9 cellular contexts compared by ENCODE assay signal in the genomic region with DNA sequence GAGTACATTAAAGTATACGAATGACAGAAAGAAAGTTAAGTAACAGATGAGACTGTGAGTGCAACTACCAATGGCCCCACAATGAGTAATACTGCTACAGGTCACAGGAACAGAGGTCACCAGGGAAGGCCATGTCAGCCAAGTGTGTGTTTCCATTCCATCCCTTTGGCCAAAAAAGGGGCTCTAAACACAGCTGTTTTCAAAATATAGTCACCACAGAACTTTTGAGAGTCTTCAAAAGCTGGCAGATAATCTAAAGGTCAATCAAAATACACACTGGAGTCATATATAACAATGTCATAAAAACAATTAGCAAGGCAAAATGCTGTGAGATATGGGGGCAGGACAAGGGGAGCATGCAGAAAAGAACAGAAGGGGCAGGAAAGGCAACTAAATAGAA. TPM values are rescaled to one million over a fixed set of nuclear protein-coding genes. Genes with fewer than 3 reads are reported as not detected.
A peak's percentile ranks its signal among the peaks of the same experiment; 100 is the strongest.
DNase-seq lines count a peak whose midpoint lies in the region; ATAC-seq and TF ChIP-seq lines count a peak whose summit lies in the region.
"Had no signal": no experiment of that assay in that cellular context is flagged by ENCODE, and none has a peak within 500 bp of the region (broad histone marks: within the 10 kb centered on the region; RNA-seq: fewer than 3 reads in every experiment).

No MANE protein-coding gene starts in this region.

- H3K4me3 ChIP-seq in smooth muscle cell = no peak overlapping the region

- H3K9me3 ChIP-seq in smooth muscle cell (replicated peaks; ENCODE audit: low read depth) = no peaks in the 10 kb centered on the region

- H2AFZ ChIP-seq in smooth muscle cell (ENCODE audit: low read depth) = no peak overlapping the region

- 86% methylated on average over 1 of the region's 1 CpG for WGBS in smooth muscle cell (ENCODE audit: low lambda C conversion rate)

- TF ChIP-seq CTCF in smooth muscle cell (IDR thresholded peaks at IDR 0.05; ENCODE audit: borderline replicate concordance, insufficient read depth, poor library complexity, severe bottlenecking) = no peak

- no peak overlapping the region for H3K4me2 ChIP-seq in smooth muscle cell

- no peak overlapping the region for H3K27ac ChIP-seq in smooth muscle cell (ENCODE audit: low read depth)

- no peaks in the 10 kb centered on the region for H3K36me3 ChIP-seq in smooth muscle cell (ENCODE audit: low read depth)

- H3F3A ChIP-seq in smooth muscle cell (ENCODE audit: low read depth) = no peaks in the 10 kb centered on the region

- no peaks in the 10 kb centered on the region for H3K27me3 ChIP-seq in smooth muscle cell (ENCODE audit: low read depth)

- H4K20me1 ChIP-seq in smooth muscle cell (ENCODE audit: low read depth) = peaks cover 72% of the 10 kb centered on the region

- no peak for TF ChIP-seq POLR2A in erythroblast (IDR thresholded peaks at IDR 0.05; ENCODE audit: low read length)

- H3K4me1 ChIP-seq in smooth muscle cell (ENCODE audit: low read depth) = no peaks in the 10 kb centered on the region

- no peak overlapping the region for H3K9ac ChIP-seq in smooth muscle cell (ENCODE audit: low read depth)

- peaks cover 69% of the 10 kb centered on the region for H3K79me2 ChIP-seq in smooth muscle cell (ENCODE audit: low read depth)

- peak; percentile 89 for ATAC-seq in GM19438 (IDR thresholded peaks at IDR 0.05; ENCODE audit: low read depth, unreplicated experiment)
- ATAC-seq in HG03108 (IDR thresholded peaks at IDR 0.05; ENCODE audit: unreplicated experiment) = peak; percentile 85

- DNase-seq in EL = peak; percentile 24
- peak; percentile 39 to 68 for DNase-seq in erythroblast (lab: John Stamatoyannopoulos, UW)
- no peak for DNase-seq in anterior cingulate cortex (lab: John Stamatoyannopoulos, UW)
- DNase-seq in smooth muscle cell (lab: John Stamatoyannopoulos, UW; ENCODE audit: unreplicated experiment) = no peak
- DNase-seq in SKM-1 treated with dmso at 0.1 percent for 144 hours (lab: John Stamatoyannopoulos, UW; ENCODE audit: unreplicated experiment) = no peak
- DNase-seq in NCI-H128 (lab: John Stamatoyannopoulos, UW; ENCODE audit: unreplicated experiment) = no peak
- DNase-seq: NCI-H1092 treated with DMSO at 0.1 percent for 48 hours had no signal

RNA-seq across cellular contexts. Expression of a gene that starts 10.2 kb away (rescaled TPM):
- 24.2 and 25.9 TPM in 2 replicates for total RNA-seq in smooth muscle cell
- polyA plus RNA-seq in smooth muscle cell = 3.6 and 5.7 TPM in 2 replicates

Comparison
In these comparisons a context has a peak if more than half of its experiments do, and no peak if none do; other contexts are left out.
1. DNase-seq: peak in EL (single experiment) and erythroblast (2 of 2); none in anterior cingulate cortex (0 of 58), smooth muscle cell (single experiment), SKM-1 treated with dmso at 0.1 percent for 144 hours (single experiment) and NCI-H128 (single experiment).